In genomic region chr12:6849427-6849826, GRCh38 we compare ENCODE assay signal across 15 cellular contexts. TPM values are rescaled to one million over a fixed set of nuclear protein-coding genes. Genes with fewer than 3 reads are reported as not detected.
DNase-seq lines count a peak whose midpoint lies in the region; ATAC-seq and TF ChIP-seq lines count a peak whose summit lies in the region.
"Had no signal": no experiment of that assay in that cellular context is flagged by ENCODE, and none has a peak within 500 bp of the region (broad histone marks: within the 10 kb centered on the region; RNA-seq: fewer than 3 reads in every experiment).

No MANE protein-coding gene starts in this region.

- H3K4me1 Mint-ChIP-seq in activated T-cell treated with anti-CD3 and anti-CD28 coated beads, Interleukin-2, amount 50 U/mL, for 24 hours (ENCODE audit: low read depth): peaks cover 32% of the 10 kb centered on the region
- H3K4me1 Mint-ChIP-seq in activated CD8-positive, alpha-beta T cell treated with anti-CD3 and anti-CD28 coated beads, Interleukin-2, amount 10 ng/mL, durations not matched to agents 7 days and 5 days (ENCODE audit: low read depth): peaks cover 40% of the 10 kb centered on the region

- TF ChIP-seq CTCF in HCT116 (IDR thresholded peaks at IDR 0.05 in 2 of 3, conservative IDR thresholded peaks at IDR 0.05 in 1 of 3; ENCODE audit: borderline replicate concordance in 1 of 3, insufficient read depth in 1 of 3, low read depth in 2 of 3, low read length in 2 of 3) (no peak), osteoblast (IDR thresholded peaks at IDR 0.05; ENCODE audit: extremely low read depth, low read depth, low read length) (no peak)

- TF ChIP-seq POLR2A in HCT116 (IDR thresholded peaks at IDR 0.05; ENCODE audit: borderline replicate concordance, extremely low read depth, insufficient read depth, insufficient read length): no peak

- no peak overlapping the region for H3K27ac ChIP-seq in HCT116 (ENCODE audit: low read depth, low read length)
- no peak overlapping the region for H3K27ac ChIP-seq in osteoblast (ENCODE audit: low read depth, low read length)
- H3K27ac ChIP-seq: pancreas, thyroid gland had no signal

- H3K9me3 ChIP-seq in HCT116 (ENCODE audit: control insufficient read depth in 1 of 2, insufficient read depth in 1 of 2, low read depth in 1 of 2, low read length in 2 of 2): no peaks in the 10 kb centered on the region
- H3K9me3 ChIP-seq in osteoblast (ENCODE audit: low read depth, low read length): no peaks in the 10 kb centered on the region
- H3K9me3 ChIP-seq: pancreas, thyroid gland had no signal

- H3K4me3 Mint-ChIP-seq in activated T-cell treated with anti-CD3 and anti-CD28 coated beads, Interleukin-2, amount 50 U/mL, for 24 hours: peak overlapping the region; percentile 89
- H3K4me3 Mint-ChIP-seq in activated CD8-positive, alpha-beta T cell treated with anti-CD3 and anti-CD28 coated beads, Interleukin-2, amount 10 ng/mL, durations not matched to agents 7 days and 5 days: peak overlapping the region; percentile 90

- H2AFZ ChIP-seq in HCT116 (ENCODE audit: low read depth, low read length, poor library complexity, severe bottlenecking): no peak overlapping the region
- H2AFZ ChIP-seq in osteoblast (ENCODE audit: low read length): no peak overlapping the region

- H3K4me3 ChIP-seq in HCT116 (replicated peaks in 1 of 2; ENCODE audit: low read depth in 1 of 2, low read length in 2 of 2) (no peak overlapping the region), osteoblast (ENCODE audit: insufficient read depth, low read length) (no peak overlapping the region), H7 (ENCODE audit: insufficient read depth, low read depth, low read length) (no peak overlapping the region)
- H3K4me3 ChIP-seq: pancreas, thyroid gland had no signal

- no peaks in the 10 kb centered on the region for H3K27me3 Mint-ChIP-seq in activated T-cell treated with anti-CD3 and anti-CD28 coated beads, Interleukin-2, amount 50 U/mL, for 24 hours
- H3K27me3 Mint-ChIP-seq in activated CD8-positive, alpha-beta T cell treated with anti-CD3 and anti-CD28 coated beads, Interleukin-2, amount 10 ng/mL, durations not matched to agents 7 days and 5 days (ENCODE audit: low read depth): no peaks in the 10 kb centered on the region
- H3K27me3 Mint-ChIP-seq: effector memory CD8-positive, alpha-beta T cell had no signal

- H4K20me1 ChIP-seq in HCT116 (ENCODE audit: insufficient read depth) (no peaks in the 10 kb centered on the region), osteoblast (ENCODE audit: insufficient read depth, low read length) (peaks cover 3% of the 10 kb centered on the region)

- no peak for TF ChIP-seq RAD21 in HCT116 (IDR thresholded peaks at IDR 0.05; ENCODE audit: low read depth)

- H3K79me2 ChIP-seq in HCT116 (ENCODE audit: insufficient read depth, low read length) (peaks cover 37% of the 10 kb centered on the region), osteoblast (ENCODE audit: insufficient read depth, low read length) (peaks cover 46% of the 10 kb centered on the region)

- POLR2A ChIA-PET in HCT116 (lab: Charles Lee): interaction anchor here (8.9 kb wide), 1 partner anchor 20 kb away, joined by 186 read pairs; the partner anchor contains the start of genes SPSB2 and TPI1
- POLR2A ChIA-PET in activated CD8-positive, alpha-beta T cell treated with anti-CD3 and anti-CD28 coated beads, Interleukin-2, amount 10 ng/mL, durations not matched to agents 7 days and 5 days (lab: Charles Lee): interaction anchor here (1.3 to 3.8 kb wide), 2 partner anchors 94 to 160 kb away, joined by 3 to 31 read pairs; partner anchors contain the start of genes C12orf57, RNU7-1 and ZNF384

- H3K4me1 ChIP-seq in HCT116 (ENCODE audit: control insufficient read depth in 1 of 2, insufficient read depth in 2 of 2, low read length in 2 of 2) (peaks cover 15 to 31% of the 10 kb centered on the region in 2 experiments), osteoblast (ENCODE audit: insufficient read depth, low read length) (peaks cover 26% of the 10 kb centered on the region)

- H3K27me3 ChIP-seq in HCT116 (ENCODE audit: insufficient read depth, low read length) (no peaks in the 10 kb centered on the region), osteoblast (ENCODE audit: insufficient read depth, low read length) (no peaks in the 10 kb centered on the region), H7 (ENCODE audit: control insufficient read depth, insufficient read depth, low read length) (no peaks in the 10 kb centered on the region)
- H3K27me3 ChIP-seq: pancreas, thyroid gland had no signal

- peaks cover 63% of the 10 kb centered on the region for H3K36me3 Mint-ChIP-seq in activated T-cell treated with anti-CD3 and anti-CD28 coated beads, Interleukin-2, amount 50 U/mL, for 24 hours (ENCODE audit: low read depth)
- peaks cover 49% of the 10 kb centered on the region for H3K36me3 Mint-ChIP-seq in activated CD8-positive, alpha-beta T cell treated with anti-CD3 and anti-CD28 coated beads, Interleukin-2, amount 10 ng/mL, durations not matched to agents 7 days and 5 days (ENCODE audit: low read depth)
- H3K36me3 Mint-ChIP-seq: immature natural killer cell had no signal

- H3K4me2 ChIP-seq in HCT116 (ENCODE audit: low read length) (peak overlapping the region; percentile 100; the same call in 1 of the 2 replicates), osteoblast (ENCODE audit: insufficient read depth, low read length) (peak overlapping the region; percentile 99)

- H3K9me2 ChIP-seq in HCT116 (ENCODE audit: insufficient read depth): no peaks in the 10 kb centered on the region

- H3K9ac ChIP-seq in HCT116 (ENCODE audit: low read length): no peak overlapping the region; the same call in 1 of the 2 replicates

- RAD21 ChIA-PET in HCT116 (lab: Charles Lee; ENCODE audit: low non-redundant PET in 1 of 2, low total read pairs in 2 of 2, uncharacterized antibody in 2 of 2, unreplicated experiment in 2 of 2): no interaction called here

- CTCF ChIA-PET in HCT116 (lab: Charles Lee): interaction anchor here (1.2 kb wide), 1 partner anchor 15 kb away, joined by 3 read pairs; no protein-coding TSS in a partner anchor
- CTCF ChIA-PET in activated CD8-positive, alpha-beta T cell treated with anti-CD3 and anti-CD28 coated beads, Interleukin-2, amount 10 ng/mL, durations not matched to agents 7 days and 5 days (lab: Charles Lee): interaction anchor here (1.6 to 13.9 kb wide), 3 partner anchors 13 to 83 kb away, joined by 6 to 130 read pairs (median 121); partner anchors contain the start of genes GNB3, PTMS and SPSB2

- no peak for DNase-seq in activated T-cell treated with anti-CD3 and anti-CD28 coated beads, Interleukin-2, amount 50 U/mL, for 24 hours
- DNase-seq in activated T-cell treated with anti-CD3 and anti-CD28 coated beads for 4 hours: no peak
- DNase-seq in HCT116 (ENCODE audit: low read depth, low spot score): no peak
- DNase-seq in activated CD8-positive, alpha-beta T cell treated with anti-CD3 and anti-CD28 coated beads, Interleukin-2, amount 10 ng/mL, durations not matched to agents 7 days and 5 days: no peak
- no peak for DNase-seq in osteoblast (ENCODE audit: insufficient read length, low spot score, missing footprints)
- DNase-seq in H7: no peak
- no peak for DNase-seq in DMS53 (lab: John Stamatoyannopoulos, UW)
- no peak for DNase-seq in superior temporal gyrus (ENCODE audit: extremely low spot score)
- DNase-seq: effector memory CD8-positive, alpha-beta T cell; immature natural killer cell; NCI-H2081; SHP77; stimulated activated CD4-positive, alpha-beta T cell treated with anti-CD3 and anti-CD28 coated beads, Interleukin-12 subunit alpha, Interleukin-12 subunit beta, amount 100 ng/mL, for 4 hours; thyroid gland had no signal

- ATAC-seq in HCT116: no peak
- no peak for ATAC-seq in activated CD8-positive, alpha-beta T cell treated with anti-CD3 and anti-CD28 coated beads, Interleukin-2, amount 10 ng/mL, durations not matched to agents 7 days and 5 days
- ATAC-seq: effector memory CD8-positive, alpha-beta T cell; pancreas had no signal

- no peaks in the 10 kb centered on the region for H3K9me3 Mint-ChIP-seq in activated T-cell treated with anti-CD3 and anti-CD28 coated beads, Interleukin-2, amount 50 U/mL, for 24 hours
- no peaks in the 10 kb centered on the region for H3K9me3 Mint-ChIP-seq in activated CD8-positive, alpha-beta T cell treated with anti-CD3 and anti-CD28 coated beads, Interleukin-2, amount 10 ng/mL, durations not matched to agents 7 days and 5 days (ENCODE audit: insufficient read depth)
- H3K9me3 Mint-ChIP-seq: effector memory CD8-positive, alpha-beta T cell; immature natural killer cell had no signal

- peak overlapping the region; percentile 72 for H3K27ac Mint-ChIP-seq in activated T-cell treated with anti-CD3 and anti-CD28 coated beads, Interleukin-2, amount 50 U/mL, for 24 hours
- H3K27ac Mint-ChIP-seq in activated CD8-positive, alpha-beta T cell treated with anti-CD3 and anti-CD28 coated beads, Interleukin-2, amount 10 ng/mL, durations not matched to agents 7 days and 5 days: peak overlapping the region; percentile 77

- no TSS peak for BruUV-seq in HCT116 (replicated peaks; lab: Mats Ljungman, UMichigan)

- H3K36me3 ChIP-seq in HCT116 (ENCODE audit: control insufficient read depth in 1 of 2, insufficient read depth in 2 of 2, low read length in 2 of 2) (peaks cover 25 to 49% of the 10 kb centered on the region in 2 experiments; a peak in 3 of 4 replicates), osteoblast (ENCODE audit: insufficient read depth, low read length) (peaks cover 56% of the 10 kb centered on the region), H7 (replicated peaks; ENCODE audit: control insufficient read depth, insufficient read depth, low read length) (peaks cover 37% of the 10 kb centered on the region)
- H3K36me3 ChIP-seq: pancreas, thyroid gland had no signal

- intact Hi-C loops in HCT116 (cut with micrococcal nuclease): no loop called here

RNA-seq across cellular contexts. Expression of gene CDCA3, which starts 1.7 kb away (rescaled TPM):
- 63.0 TPM for total RNA-seq in HCT116 (2021; ENCODE audit: unreplicated experiment)
- polyA plus RNA-seq in HCT116 (2012): 72.5 and 92.7 TPM in 2 replicates
- 100 to 1,000 TPM; 103 to 115 TPM for total RNA-seq in activated CD8-positive, alpha-beta T cell treated with anti-CD3 and anti-CD28 coated beads, Interleukin-2, amount 10 ng/mL, durations not matched to agents 7 days and 5 days
- total RNA-seq in osteoblast: 4.0 and 5.0 TPM in 2 replicates
- 85.6 and 115 TPM in 2 replicates for total RNA-seq in H7 (2014; rRNA removed; shearing (Covaris generic))

RNA-seq across cellular contexts. Expression of gene USP5, which starts 2.5 kb away (rescaled TPM):
- total RNA-seq in HCT116 (2021; ENCODE audit: unreplicated experiment) (175 TPM), osteoblast (65.7 and 77.1 TPM in 2 replicates)
- 76.8 and 88.7 TPM in 2 replicates for polyA plus RNA-seq in HCT116 (2012)
- 100 to 1,000 TPM; 105 to 108 TPM for total RNA-seq in activated CD8-positive, alpha-beta T cell treated with anti-CD3 and anti-CD28 coated beads, Interleukin-2, amount 10 ng/mL, durations not matched to agents 7 days and 5 days
- 103 and 112 TPM in 2 replicates for total RNA-seq in H7 (2014; rRNA removed; shearing (Covaris generic))

RNA-seq across cellular contexts. Expression of gene GNB3, which starts 8.7 kb away (rescaled TPM):
- 8.7 TPM for total RNA-seq in HCT116 (2021; ENCODE audit: unreplicated experiment)
- polyA plus RNA-seq in HCT116 (2012): 8.5 and 9.8 TPM in 2 replicates
- total RNA-seq in activated CD8-positive, alpha-beta T cell treated with anti-CD3 and anti-CD28 coated beads, Interleukin-2, amount 10 ng/mL, durations not matched to agents 7 days and 5 days: under 1 TPM in 1 of 2 experiments, not detected in 1; 0.08 TPM
- 1.4 and 2.7 TPM in 2 replicates for total RNA-seq in osteoblast
- total RNA-seq in H7 (2014; rRNA removed; shearing (Covaris generic)): 1.5 and 5.5 TPM in 2 replicates
- polyA plus RNA-seq: immature natural killer cell had no signal

RNA-seq across cellular contexts. Expression of gene TPI1, which starts 17.9 kb away (rescaled TPM):
- total RNA-seq in HCT116 (2021; ENCODE audit: unreplicated experiment) (1,068 TPM), osteoblast (385 and 553 TPM in 2 replicates)
- 1,589 and 1,878 TPM in 2 replicates for polyA plus RNA-seq in HCT116 (2012)
- total RNA-seq in activated CD8-positive, alpha-beta T cell treated with anti-CD3 and anti-CD28 coated beads, Interleukin-2, amount 10 ng/mL, durations not matched to agents 7 days and 5 days: 1,000 to 10,000 TPM; 1,505 to 1,545 TPM
- 1,353 and 1,607 TPM in 2 replicates for total RNA-seq in H7 (2014; rRNA removed; shearing (Covaris generic))

RNA-seq across cellular contexts. Expression of gene P3H3, which starts 21.2 kb away (rescaled TPM):
- 32.2 TPM for total RNA-seq in HCT116 (2021; ENCODE audit: unreplicated experiment)
- polyA plus RNA-seq in HCT116 (2012): 24.3 and 25.5 TPM in 2 replicates
- under 1 TPM in 1 of 2 experiments, not detected in 1; 0.26 TPM for total RNA-seq in activated CD8-positive, alpha-beta T cell treated with anti-CD3 and anti-CD28 coated beads, Interleukin-2, amount 10 ng/mL, durations not matched to agents 7 days and 5 days
- total RNA-seq in osteoblast: 108 and 130 TPM in 2 replicates
- total RNA-seq in H7 (2014; rRNA removed; shearing (Covaris generic)): 38.0 and 46.9 TPM in 2 replicates
- polyA plus RNA-seq: immature natural killer cell had no signal

Comparison
In these comparisons a context has a peak if more than half of its experiments do, and no peak if none do; other contexts are left out.
1. RNA of gene CDCA3, which starts 1.7 kb away (total RNA-seq): 103 to 115 TPM in activated CD8-positive, alpha-beta T cell treated with anti-CD3 and anti-CD28 coated beads, Interleukin-2, amount 10 ng/mL, durations not matched to agents 7 days and 5 days, 85.6 to 115 TPM in H7 and 63.0 TPM in HCT116 (single experiment); 4.0 to 5.0 TPM in osteoblast; every median in the first group is over 10 times any median in the second.